ENCODE assay signal across 9 cellular contexts in the genomic region with DNA sequence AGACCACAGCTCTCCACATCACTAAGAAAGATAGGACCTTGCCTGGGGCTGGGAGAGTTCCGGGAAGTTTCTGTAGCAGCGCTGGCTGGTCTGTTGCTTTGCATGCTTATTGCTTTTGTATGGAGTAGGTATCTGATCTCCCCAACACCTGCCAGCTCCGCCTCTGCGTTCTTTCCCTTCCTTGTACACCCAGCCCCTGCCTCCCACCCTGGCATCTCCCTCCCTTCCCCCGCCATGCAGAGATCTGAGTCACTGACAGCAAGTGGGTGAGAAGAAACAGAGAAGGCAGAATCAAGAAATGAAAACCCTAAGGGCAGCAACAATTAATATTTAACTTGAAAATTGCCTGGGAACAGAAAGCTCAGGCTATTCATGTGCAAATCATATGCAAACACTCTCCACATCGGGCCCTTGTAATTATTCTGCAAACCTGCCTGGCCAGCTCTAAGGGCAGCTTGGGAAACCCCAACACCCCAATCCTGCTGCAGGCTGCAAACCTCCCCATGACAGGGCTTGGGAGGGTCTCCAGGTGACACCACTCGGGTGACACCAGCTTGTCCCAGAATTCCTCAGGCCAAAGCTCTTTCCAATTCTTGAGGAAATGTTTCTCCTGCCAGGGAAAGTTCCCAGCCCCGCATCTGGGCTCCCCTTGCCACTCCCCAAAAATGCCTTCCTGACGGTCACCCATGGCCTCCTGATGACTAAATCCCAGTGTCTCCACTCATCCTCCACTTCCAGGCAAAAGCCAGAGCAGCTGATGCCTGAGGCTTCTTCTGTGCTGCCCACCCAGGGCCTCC.
DNase-seq lines count a peak whose midpoint lies in the region; ATAC-seq and TF ChIP-seq lines count a peak whose summit lies in the region.
"Had no signal": no experiment of that assay in that cellular context is flagged by ENCODE, and none has a peak within 500 bp of the region (broad histone marks: within the 10 kb centered on the region; RNA-seq: fewer than 3 reads in every experiment).

No MANE protein-coding gene starts in this region.

- no peaks in the 10 kb centered on the region for H3K9me3 Mint-ChIP-seq in osteocyte (ENCODE audit: unreplicated experiment)

- intact Hi-C loops in left colon (cut with DNase I, micrococcal nuclease), result no loop called here

- no peaks in the 10 kb centered on the region for H3K36me3 Mint-ChIP-seq in osteocyte (ENCODE audit: unreplicated experiment)

- peaks cover 33% of the 10 kb centered on the region for H3K27me3 Mint-ChIP-seq in osteocyte (ENCODE audit: unreplicated experiment)

- CTCF ChIA-PET in HEK293 (lab: Yijun Ruan, JAX), result no interaction called here

- peaks cover 12% of the 10 kb centered on the region for H3K4me1 Mint-ChIP-seq in osteocyte (ENCODE audit: unreplicated experiment)

- POLR2A ChIA-PET in HEK293 (lab: Yijun Ruan, JAX), result no interaction called here

- H3K4me3 ChIP-seq in HEK293 (ENCODE audit: low read depth, low read length), result no peak overlapping the region

- no peak overlapping the region for H3K27ac ChIP-seq in HEK293 (ENCODE audit: extremely low read depth, low read depth, low read length)

- DNase-seq in NCI-H2107 treated with DMSO at 0.1 percent for 48 hours (lab: John Stamatoyannopoulos, UW; ENCODE audit: unreplicated experiment) (peak; percentile 64), left colon (peak; percentile 27 to 32), AG08396 (ENCODE audit: low spot score) (no peak), osteocyte (ENCODE audit: extremely low spot score, unreplicated experiment) (no peak), GM13976 (ENCODE audit: low spot score) (no peak)
- DNase-seq in activated CD4-positive, CD25-positive, alpha-beta regulatory T cell treated with anti-CD3 and anti-CD28 coated beads, Interleukin-2, amount 50 U/mL, for 72 hours, result no peak
- DNase-seq: NCI-H146 had no signal

- H3K4me1 ChIP-seq in HEK293 (ENCODE audit: control insufficient read depth, insufficient read depth, low read length), result no peaks in the 10 kb centered on the region

- TF ChIP-seq CTCF in HEK293 (tag by site-specific recombination; IDR thresholded peaks at IDR 0.05) (no peak), osteocyte (IDR thresholded peaks at IDR 0.05) (no peak), GM13976 (IDR thresholded peaks at IDR 0.05; ENCODE audit: borderline replicate concordance, control extremely low read depth, extremely low read depth, insufficient read depth, missing control alignments) (no peak)

- in situ Hi-C loops in GM13976 (cut with MboI; ENCODE audit: low sequenced_read_pairs, unreplicated experiment), result no loop called here

- ATAC-seq in GM18508 (IDR thresholded peaks at IDR 0.05; ENCODE audit: insufficient read depth, unreplicated experiment), result peak; percentile 73
- peak; percentile 82 for ATAC-seq in left colon

- H3K27ac Mint-ChIP-seq in osteocyte (ENCODE audit: unreplicated experiment), result no peak overlapping the region

- no peak overlapping the region for H3K4me3 Mint-ChIP-seq in osteocyte (ENCODE audit: unreplicated experiment)

- no peaks in the 10 kb centered on the region for H3K36me3 ChIP-seq in HEK293 (ENCODE audit: control insufficient read depth in 2 of 2, insufficient read depth in 1 of 2, low read length in 2 of 2)

- no peaks in the 10 kb centered on the region for H3K9me3 ChIP-seq in HEK293 (ENCODE audit: control insufficient read depth, insufficient read depth, low read depth, low read length)

TF ChIP-seq in HEK293, 187 proteins besides CTCF, POLR2A, EP300 and RAD21:
- TF ChIP-seq HOXC10 (CRISPR knock-in tag; IDR thresholded peaks at IDR 0.05) (no peak), EGR2 (tag by site-specific recombination; IDR thresholded peaks at IDR 0.05; ENCODE audit: low read depth) (peak; percentile 39)

Comparison
In these comparisons a context has a peak if more than half of its experiments do, and no peak if none do; other contexts are left out.
1. DNase-seq: peak in NCI-H2107 treated with DMSO at 0.1 percent for 48 hours (single experiment) and left colon (2 of 2); none in activated CD4-positive, CD25-positive, alpha-beta regulatory T cell treated with anti-CD3 and anti-CD28 coated beads, Interleukin-2, amount 50 U/mL, for 72 hours (single experiment), AG08396 (single experiment), osteocyte (single experiment) and GM13976 (single experiment).